ENCODE assay signal across 11 cellular contexts in genomic region chr11:61042961-61043540, GRCh38. TPM values are rescaled to one million over a fixed set of nuclear protein-coding genes. Genes with fewer than 3 reads are reported as not detected.
DNase-seq lines count a peak whose midpoint lies in the region; ATAC-seq and TF ChIP-seq lines count a peak whose summit lies in the region.
"Had no signal": no experiment of that assay in that cellular context is flagged by ENCODE, and none has a peak within 500 bp of the region (broad histone marks: within the 10 kb centered on the region; RNA-seq: fewer than 3 reads in every experiment).

No MANE protein-coding gene starts in this region.

- H3K27ac ChIP-seq in CD8-positive, alpha-beta memory T cell (ENCODE audit: low read depth, low read length): peak overlapping the region; percentile 83
- peak overlapping the region in 2 of 4 donors; percentile 42 to 52 for H3K27ac ChIP-seq in esophagus squamous epithelium
- no peak overlapping the region for H3K27ac ChIP-seq in WERI-Rb-1
- H3K27ac ChIP-seq: body of pancreas, pancreas, tibial artery had no signal

- no peak for TF ChIP-seq POLR2A in esophagus squamous epithelium (IDR thresholded peaks at IDR 0.05)

- H3K9me3 Mint-ChIP-seq in CD8-positive, alpha-beta memory T cell: no peaks in the 10 kb centered on the region

- H3K36me3 Mint-ChIP-seq in CD8-positive, alpha-beta memory T cell: peaks cover 0 to 2% (median 2%) of the 10 kb centered on the region in 3 donors

- peak; percentile 52 for ATAC-seq in HG03342 (IDR thresholded peaks at IDR 0.05; ENCODE audit: unreplicated experiment)
- ATAC-seq: body of pancreas had no signal

- no peaks in the 10 kb centered on the region for H3K36me3 ChIP-seq in CD8-positive, alpha-beta memory T cell (ENCODE audit: insufficient read depth, low read length)
- H3K36me3 ChIP-seq in esophagus squamous epithelium: no peaks in the 10 kb centered on the region
- H3K36me3 ChIP-seq in WERI-Rb-1: no peaks in the 10 kb centered on the region
- H3K36me3 ChIP-seq: pancreas, tibial artery had no signal

- WGBS in esophagus squamous epithelium, 2 donors: 91 to 96% methylated on average over 14 of the region's 14 CpGs

- H3K27ac Mint-ChIP-seq in CD8-positive, alpha-beta memory T cell: peak overlapping the region; percentile 95 to 100 (median 97)

- CTCF ChIA-PET in CD8-positive, alpha-beta memory T cell (lab: Charles Lee): interaction anchor here (0.8 to 3.2 kb wide), 21 partner anchors 9 to 127 kb away, joined by 3 to 27 read pairs (median 5); no protein-coding TSS in a partner anchor

- no peaks in the 10 kb centered on the region for H3K27me3 Mint-ChIP-seq in CD8-positive, alpha-beta memory T cell

- H3K27me3 ChIP-seq in CD8-positive, alpha-beta memory T cell (ENCODE audit: insufficient read depth, low read length, poor library complexity, severe bottlenecking): no peaks in the 10 kb centered on the region
- H3K27me3 ChIP-seq in mononuclear cell (ENCODE audit: insufficient read depth, low read length) (no peaks in the 10 kb centered on the region), esophagus squamous epithelium (no peaks in the 10 kb centered on the region), WERI-Rb-1 (ENCODE audit: insufficient read depth, low read depth, severe bottlenecking) (no peaks in the 10 kb centered on the region)
- H3K27me3 ChIP-seq: body of pancreas, pancreas, tibial artery had no signal

- no peak for TF ChIP-seq CTCF in esophagus squamous epithelium (IDR thresholded peaks at IDR 0.05)
- no peak for TF ChIP-seq CTCF in WERI-Rb-1 (IDR thresholded peaks at IDR 0.05; ENCODE audit: low read depth, low read length)

- POLR2A ChIA-PET in CD8-positive, alpha-beta memory T cell (lab: Charles Lee): interaction anchor here (0.6 to 3.7 kb wide), 19 partner anchors 9 to 129 kb away, joined by 3 to 38 read pairs (median 7); partner anchors contain the start of genes CD5 and TMEM109

- peaks cover 42% of the 10 kb centered on the region for H3K4me1 ChIP-seq in CD8-positive, alpha-beta memory T cell (ENCODE audit: insufficient read depth, low read length)
- peaks cover 33% of the 10 kb centered on the region for H3K4me1 ChIP-seq in mononuclear cell (ENCODE audit: insufficient read depth, low read length)
- peaks cover 0 to 12% (median 6%) of the 10 kb centered on the region in 3 donors for H3K4me1 ChIP-seq in esophagus squamous epithelium
- H3K4me1 ChIP-seq: body of pancreas, pancreas had no signal

- H3K4me3 ChIP-seq in CD8-positive, alpha-beta memory T cell (ENCODE audit: low read length): peak overlapping the region; percentile 49
- H3K4me3 ChIP-seq in mononuclear cell (ENCODE audit: low read length) (peak overlapping the region; percentile 2), esophagus squamous epithelium (peak overlapping the region in 1 of 4 donors; percentile 28), WERI-Rb-1 (ENCODE audit: low read depth, low read length) (no peak overlapping the region)
- H3K4me3 ChIP-seq: body of pancreas, pancreas, tibial artery had no signal

- intact Hi-C loops in esophagus squamous epithelium (cut with DNase I): no loop called here

- H3K4me3 Mint-ChIP-seq in CD8-positive, alpha-beta memory T cell: peak overlapping the region; percentile 74 to 90 (median 83)

- H3K9me3 ChIP-seq in CD8-positive, alpha-beta memory T cell (ENCODE audit: low read length): no peaks in the 10 kb centered on the region
- H3K9me3 ChIP-seq in mononuclear cell (ENCODE audit: low read depth, low read length) (no peaks in the 10 kb centered on the region), esophagus squamous epithelium (no peaks in the 10 kb centered on the region), WERI-Rb-1 (ENCODE audit: severe bottlenecking) (no peaks in the 10 kb centered on the region)
- H3K9me3 ChIP-seq: body of pancreas, pancreas, tibial artery had no signal

- DNase-seq in CD8-positive, alpha-beta memory T cell: peak in 1 of 5 donors; percentile 56
- peak; percentile 40 for DNase-seq in T-helper 22 cell (ENCODE audit: low read depth)
- DNase-seq in NCI-H1092 treated with DMSO at 0.1 percent for 48 hours (lab: John Stamatoyannopoulos, UW): no peak
- no peak for DNase-seq in esophagus squamous epithelium (lab: John Stamatoyannopoulos, UW)
- no peak for DNase-seq in WERI-Rb-1
- no peak for DNase-seq in Kasumi-1 (lab: John Stamatoyannopoulos, UW)
- DNase-seq: pancreas, tibial artery had no signal

- peaks cover 25 to 42% (median 41%) of the 10 kb centered on the region in 3 donors for H3K4me1 Mint-ChIP-seq in CD8-positive, alpha-beta memory T cell

RNA-seq across cellular contexts. Expression of gene CD5, which starts 59.2 kb away (rescaled TPM):
- total RNA-seq in CD8-positive, alpha-beta memory T cell: 100 to 1,000 TPM; 169 to 175 TPM
- polyA plus RNA-seq in CD8-positive, alpha-beta memory T cell: 156 TPM
- total RNA-seq in mononuclear cell (89.6 TPM), esophagus squamous epithelium (1 to 10 TPM in 3 of 4 donors, under 1 TPM in 1; 0.75 to 5.8 (median 2.2) TPM)

Comparison
In these comparisons a context has a peak if more than half of its experiments do, and no peak if none do; other contexts are left out.
1. RNA of gene CD5, which starts 59.2 kb away (total RNA-seq): 169 to 175 TPM in CD8-positive, alpha-beta memory T cell and 89.6 TPM in mononuclear cell (single experiment); 0.75 to 5.8 TPM in esophagus squamous epithelium; every median in the first group is over 10 times any median in the second.